ENCODE assay signal across 21 cellular contexts in the genomic region with DNA sequence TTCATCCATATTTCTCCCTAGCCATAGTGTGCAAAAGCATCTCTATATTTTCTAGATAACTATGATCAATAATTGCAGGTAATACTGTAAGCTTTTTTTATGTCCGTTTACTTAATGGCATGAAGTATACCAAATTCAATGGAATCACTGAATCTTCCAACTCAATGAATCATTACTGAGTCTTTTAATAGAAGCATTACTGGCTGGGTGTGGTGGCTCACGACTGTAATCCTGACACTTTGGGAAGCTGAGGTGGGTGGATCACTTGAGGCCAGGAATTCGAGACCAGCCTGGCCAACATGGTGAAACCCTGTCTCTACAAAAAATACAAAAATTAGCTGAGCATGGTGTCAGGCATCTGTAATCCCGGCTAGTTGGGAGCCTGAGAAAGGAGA.
DNase-seq lines count a peak whose midpoint lies in the region; TF ChIP-seq lines count a peak whose summit lies in the region.
"Had no signal": no experiment of that assay in that cellular context is flagged by ENCODE, and none has a peak within 500 bp of the region (broad histone marks: within the 10 kb centered on the region; RNA-seq: fewer than 3 reads in every experiment).

No MANE protein-coding gene starts in this region.

- no peak overlapping the region for H3K4me3 ChIP-seq in OCI-LY3 (ENCODE audit: low read length)
- H3K4me3 ChIP-seq in osteoblast (ENCODE audit: insufficient read depth, low read length), result no peak overlapping the region
- H3K4me3 ChIP-seq in transverse colon, result no peak overlapping the region

- H3K27ac ChIP-seq in OCI-LY3 (ENCODE audit: low read length), result no peak overlapping the region
- no peak overlapping the region for H3K27ac ChIP-seq in osteoblast (ENCODE audit: low read depth, low read length)
- no peak overlapping the region for H3K27ac ChIP-seq in transverse colon

- in situ Hi-C loops in transverse colon (cut with MboI; ENCODE audit: low pct_ligation_motif_present in 1 of 4, low pct_unique_long_range_greater_than_20kb in 1 of 4, low sequenced_read_pairs in 3 of 4), result no loop called here

- no peaks in the 10 kb centered on the region for H3K36me3 ChIP-seq in OCI-LY3 (replicated peaks; ENCODE audit: low read depth, low read length)
- H3K36me3 ChIP-seq in osteoblast (ENCODE audit: insufficient read depth, low read length), result no peaks in the 10 kb centered on the region
- no peaks in the 10 kb centered on the region for H3K36me3 ChIP-seq in transverse colon

- H3K27me3 ChIP-seq in OCI-LY3 (ENCODE audit: low read depth, low read length) (no peaks in the 10 kb centered on the region), osteoblast (ENCODE audit: insufficient read depth, low read length) (no peaks in the 10 kb centered on the region), transverse colon (no peaks in the 10 kb centered on the region)

- H4K20me1 ChIP-seq in OCI-LY3 (ENCODE audit: insufficient read depth, low read length), result no peaks in the 10 kb centered on the region
- H4K20me1 ChIP-seq in osteoblast (ENCODE audit: insufficient read depth, low read length), result no peaks in the 10 kb centered on the region

- WGBS in transverse colon (ENCODE audit: low coverage in 1 of 2), 2 donors, result 59 to 85% methylated on average over 4 of the region's 4 CpGs

- TF ChIP-seq POLR2A in transverse colon (IDR thresholded peaks at IDR 0.05), result no peak

- intact Hi-C loops in transverse colon (cut with DNase I; ENCODE audit: low total_unique reads), result no loop called here

- H3K79me2 ChIP-seq in OCI-LY3 (ENCODE audit: low read length) (no peaks in the 10 kb centered on the region), osteoblast (ENCODE audit: insufficient read depth, low read length) (no peaks in the 10 kb centered on the region)

- no peak overlapping the region for H2AFZ ChIP-seq in OCI-LY3 (ENCODE audit: low read depth, low read length)
- no peak overlapping the region for H2AFZ ChIP-seq in osteoblast (ENCODE audit: low read length)

- H3K9me3 ChIP-seq in OCI-LY3 (ENCODE audit: insufficient read depth, low read length), result no peaks in the 10 kb centered on the region
- H3K9me3 ChIP-seq in osteoblast (ENCODE audit: low read depth, low read length), result no peaks in the 10 kb centered on the region
- H3K9me3 ChIP-seq in transverse colon, result no peaks in the 10 kb centered on the region

- TF ChIP-seq CTCF in OCI-LY3 (IDR thresholded peaks at IDR 0.05; ENCODE audit: low read depth, low read length) (no peak), endothelial cell (IDR thresholded peaks at IDR 0.05; ENCODE audit: unreplicated experiment) (no peak), osteoblast (IDR thresholded peaks at IDR 0.05; ENCODE audit: extremely low read depth, low read depth, low read length) (no peak), transverse colon (IDR thresholded peaks at IDR 0.05) (no peak)

- no peak for TF ChIP-seq EP300 in transverse colon (IDR thresholded peaks at IDR 0.05; ENCODE audit: low read depth)

- peaks cover 5% of the 10 kb centered on the region for H3K36me3 Mint-ChIP-seq in endothelial cell (ENCODE audit: low read depth, unreplicated experiment)
- H3K36me3 Mint-ChIP-seq: CD4-positive, CD25-positive, alpha-beta regulatory T cell; IgD-negative memory B cell had no signal

- H3K4me2 ChIP-seq in OCI-LY3 (ENCODE audit: low read length) (peak overlapping the region; percentile 20; the same call in 1 of the 2 replicates), osteoblast (ENCODE audit: insufficient read depth, low read length) (peak overlapping the region; percentile 17)

- peaks cover 6% of the 10 kb centered on the region for H3K9me3 Mint-ChIP-seq in endothelial cell (ENCODE audit: unreplicated experiment)

- DNase-seq in EH (ENCODE audit: low read depth) (peak; percentile 45), endothelial cell (ENCODE audit: low spot score) (no peak), osteoblast (ENCODE audit: insufficient read length, low spot score, missing footprints) (no peak), iPS-NIHi7 (ENCODE audit: extremely low spot score) (no peak), GM03348 (ENCODE audit: low spot score) (no peak), NCI-H2081 treated with DMSO at 0.1 percent for 48 hours (lab: John Stamatoyannopoulos, UW) (no peak), transverse colon (no peak)
- DNase-seq: Caco-2; CD4-positive, CD25-positive, alpha-beta regulatory T cell; DMS153; GOT3; Karpas-422; NCI-H1092; NCI-H1436 treated with DMSO at 0.1 percent for 48 hours; NCI-H2029; NCI-H2171; NCI-H446; NCI-H526 treated with DMSO at 0.1 percent for 48 hours; Right ventricle myocardium superior had no signal

- peaks cover 4% of the 10 kb centered on the region for H3K27me3 Mint-ChIP-seq in endothelial cell (ENCODE audit: unreplicated experiment)
- H3K27me3 Mint-ChIP-seq: CD4-positive, CD25-positive, alpha-beta regulatory T cell; IgD-negative memory B cell had no signal

- peak overlapping the region; percentile 76 for H3K27ac Mint-ChIP-seq in endothelial cell (ENCODE audit: unreplicated experiment)
- H3K27ac Mint-ChIP-seq: CD4-positive, CD25-positive, alpha-beta regulatory T cell; IgD-negative memory B cell had no signal

- H3K4me3 Mint-ChIP-seq in endothelial cell (ENCODE audit: unreplicated experiment), result no peak overlapping the region
- H3K4me3 Mint-ChIP-seq: CD4-positive, CD25-positive, alpha-beta regulatory T cell; IgD-negative memory B cell had no signal

- H3K4me1 ChIP-seq in OCI-LY3 (ENCODE audit: low read length), result peaks cover 4% of the 10 kb centered on the region; the same call in 1 of the 2 replicates
- H3K4me1 ChIP-seq in osteoblast (ENCODE audit: insufficient read depth, low read length), result peaks cover 3% of the 10 kb centered on the region
- H3K4me1 ChIP-seq in transverse colon, result no peaks in the 10 kb centered on the region
- H3K4me1 ChIP-seq: Caco-2 had no signal

- no peak overlapping the region for H3K9ac ChIP-seq in OCI-LY3 (ENCODE audit: low read length)

- H3K4me1 Mint-ChIP-seq in endothelial cell (ENCODE audit: unreplicated experiment), result peaks cover 15% of the 10 kb centered on the region
- H3K4me1 Mint-ChIP-seq: CD4-positive, CD25-positive, alpha-beta regulatory T cell had no signal
